ENCODE assay signal across 1 cellular context in the genomic region with DNA sequence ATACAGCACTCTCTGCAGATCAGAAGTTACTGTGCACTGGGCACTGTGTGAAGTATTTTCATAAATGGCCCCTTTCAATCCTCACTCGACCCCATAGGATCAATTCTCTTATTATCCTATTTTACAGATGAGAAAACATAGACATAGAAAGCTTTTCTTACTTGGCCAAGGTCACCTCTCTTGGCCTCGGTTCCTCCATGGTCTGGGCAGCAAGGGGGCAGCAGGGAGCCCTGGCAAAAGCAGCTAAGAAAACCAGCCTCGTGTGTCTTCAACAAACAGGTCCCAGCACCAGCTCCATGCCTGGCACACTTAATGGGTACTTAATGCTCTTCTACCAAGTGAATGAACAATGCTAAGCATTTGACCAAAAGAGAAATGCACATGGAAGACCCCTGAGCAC.
TF ChIP-seq lines count a peak whose summit lies in the region.

No MANE protein-coding gene starts in this region.

TF ChIP-seq in GM12878, 131 proteins besides CTCF, POLR2A, EP300 and RAD21:
- TF ChIP-seq SUZ12 (IDR thresholded peaks at IDR 0.05; ENCODE audit: unreplicated experiment): no peak
- TF ChIP-seq, protein P1, sequence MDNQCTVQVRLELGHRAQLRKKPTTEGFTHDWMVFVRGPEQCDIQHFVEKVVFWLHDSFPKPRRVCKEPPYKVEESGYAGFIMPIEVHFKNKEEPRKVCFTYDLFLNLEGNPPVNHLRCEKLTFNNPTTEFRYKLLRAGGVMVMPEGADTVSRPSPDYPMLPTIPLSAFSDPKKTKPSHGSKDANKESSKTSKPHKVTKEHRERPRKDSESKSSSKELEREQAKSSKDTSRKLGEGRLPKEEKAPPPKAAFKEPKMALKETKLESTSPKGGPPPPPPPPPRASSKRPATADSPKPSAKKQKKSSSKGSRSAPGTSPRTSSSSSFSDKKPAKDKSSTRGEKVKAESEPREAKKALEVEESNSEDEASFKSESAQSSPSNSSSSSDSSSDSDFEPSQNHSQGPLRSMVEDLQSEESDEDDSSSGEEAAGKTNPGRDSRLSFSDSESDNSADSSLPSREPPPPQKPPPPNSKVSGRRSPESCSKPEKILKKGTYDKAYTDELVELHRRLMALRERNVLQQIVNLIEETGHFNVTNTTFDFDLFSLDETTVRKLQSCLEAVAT (IDR thresholded peaks at IDR 0.05): no peak
- no peak for TF ChIP-seq TCF12 (IDR thresholded peaks at IDR 0.05; ENCODE audit: low read depth, low read length)
- TF ChIP-seq SPI1 (IDR thresholded peaks at IDR 0.05; ENCODE audit: borderline replicate concordance, insufficient read depth, low read depth, low read length): no peak
- no peak for TF ChIP-seq WRNIP1 (IDR thresholded peaks at IDR 0.05; ENCODE audit: borderline replicate concordance, low read depth, low read length)
- TF ChIP-seq NFXL1 (IDR thresholded peaks at IDR 0.05; ENCODE audit: borderline replicate concordance): no peak
- TF ChIP-seq EZH2 (IDR thresholded peaks at IDR 0.05; ENCODE audit: borderline replicate concordance, control insufficient read depth, low read depth, low read length): no peak
- TF ChIP-seq ASH2L (IDR thresholded peaks at IDR 0.05; ENCODE audit: borderline replicate concordance, low read depth): no peak
- TF ChIP-seq LARP7 (IDR thresholded peaks at IDR 0.05): no peak
- TF ChIP-seq, protein P2, sequence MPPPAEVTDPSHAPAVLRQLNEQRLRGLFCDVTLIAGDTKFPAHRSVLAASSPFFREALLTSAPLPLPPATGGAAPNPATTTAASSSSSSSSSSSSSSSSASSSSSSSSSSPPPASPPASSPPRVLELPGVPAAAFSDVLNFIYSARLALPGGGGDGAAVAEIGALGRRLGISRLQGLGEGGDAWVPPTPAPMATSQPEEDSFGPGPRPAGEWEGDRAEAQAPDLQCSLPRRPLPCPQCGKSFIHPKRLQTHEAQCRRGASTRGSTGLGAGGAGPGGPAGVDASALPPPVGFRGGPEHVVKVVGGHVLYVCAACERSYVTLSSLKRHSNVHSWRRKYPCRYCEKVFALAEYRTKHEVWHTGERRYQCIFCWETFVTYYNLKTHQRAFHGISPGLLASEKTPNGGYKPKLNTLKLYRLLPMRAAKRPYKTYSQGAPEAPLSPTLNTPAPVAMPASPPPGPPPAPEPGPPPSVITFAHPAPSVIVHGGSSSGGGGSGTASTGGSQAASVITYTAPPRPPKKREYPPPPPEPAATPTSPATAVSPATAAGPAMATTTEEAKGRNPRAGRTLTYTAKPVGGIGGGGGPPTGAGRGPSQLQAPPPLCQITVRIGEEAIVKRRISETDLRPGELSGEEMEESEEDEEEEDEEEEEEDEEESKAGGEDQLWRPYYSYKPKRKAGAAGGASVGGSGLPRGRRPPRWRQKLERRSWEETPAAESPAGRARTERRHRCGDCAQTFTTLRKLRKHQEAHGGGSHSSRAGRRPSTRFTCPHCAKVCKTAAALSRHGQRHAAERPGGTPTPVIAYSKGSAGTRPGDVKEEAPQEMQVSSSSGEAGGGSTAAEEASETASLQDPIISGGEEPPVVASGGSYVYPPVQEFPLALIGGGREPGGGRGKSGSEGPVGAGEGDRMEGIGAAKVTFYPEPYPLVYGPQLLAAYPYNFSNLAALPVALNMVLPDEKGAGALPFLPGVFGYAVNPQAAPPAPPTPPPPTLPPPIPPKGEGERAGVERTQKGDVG (CRISPR knock-in tag; IDR thresholded peaks at IDR 0.05): no peak
